17 cellular contexts compared by ENCODE assay signal in genomic region chr3:152373379-152373778, GRCh38.
A peak's percentile ranks its signal among the peaks of the same experiment; 100 is the strongest.
DNase-seq lines count a peak whose midpoint lies in the region; ATAC-seq and TF ChIP-seq lines count a peak whose summit lies in the region.
"Had no signal": no experiment of that assay in that cellular context is flagged by ENCODE, and none has a peak within 500 bp of the region (broad histone marks: within the 10 kb centered on the region; RNA-seq: fewer than 3 reads in every experiment).

No MANE protein-coding gene starts in this region.

- no peak for TF ChIP-seq CTCF in SU-DHL-6 (IDR thresholded peaks at IDR 0.05; ENCODE audit: insufficient read depth, low read length, poor library complexity, severe bottlenecking)
- no peak for TF ChIP-seq CTCF in coronary artery (IDR thresholded peaks at IDR 0.05)
- TF ChIP-seq CTCF in OCI-LY7 (conservative IDR thresholded peaks at IDR 0.05; ENCODE audit: low read length): no peak

- peaks cover 58% of the 10 kb centered on the region for H3K4me1 ChIP-seq in OCI-LY7 (ENCODE audit: insufficient read depth, low read length, poor library complexity, severe bottlenecking)
- H3K4me1 ChIP-seq: Caco-2 had no signal

- peak overlapping the region; percentile 67 for H3K27ac Mint-ChIP-seq in activated naive CD8-positive, alpha-beta T cell
- no peak overlapping the region for H3K27ac Mint-ChIP-seq in activated naive CD8-positive, alpha-beta T cell treated with anti-CD3 and anti-CD28 coated beads for 36 hours
- peak overlapping the region in 5 of 6 donors; percentile 32 to 73 (median 47) for H3K27ac Mint-ChIP-seq in immature natural killer cell
- peak overlapping the region; percentile 65 for H3K27ac Mint-ChIP-seq in stimulated activated naive B cell treated with anti-CD40 and anti-IgM and Interleukin-4, amounts not matched to agents 10 μg/mL and 1 μg/mL and 100 μg/mL, for 72 hours
- H3K27ac Mint-ChIP-seq: T-helper 1 cell treated with Interleukin-12 subunit alpha and Interleukin-12 subunit beta and Interleukin-4 antibody, amounts not matched to agents 30 μg/mL and 1 μg/mL, for 36 hours had no signal

- peaks cover 31% of the 10 kb centered on the region for H3K36me3 Mint-ChIP-seq in activated naive CD8-positive, alpha-beta T cell
- H3K36me3 Mint-ChIP-seq in activated naive CD8-positive, alpha-beta T cell treated with anti-CD3 and anti-CD28 coated beads for 36 hours: peaks cover 79% of the 10 kb centered on the region
- peaks cover 0 to 10% (median 0%) of the 10 kb centered on the region in 3 donors for H3K36me3 Mint-ChIP-seq in immature natural killer cell
- peaks cover 61 to 69% of the 10 kb centered on the region in 2 donors for H3K36me3 Mint-ChIP-seq in stimulated activated naive B cell treated with anti-CD40 and anti-IgM and Interleukin-4, amounts not matched to agents 10 μg/mL and 1 μg/mL and 100 μg/mL, for 72 hours

- ATAC-seq in stimulated activated naive B cell treated with anti-CD40 and anti-IgM and Interleukin-4, amounts not matched to agents 10 μg/mL and 1 μg/mL and 100 μg/mL, for 72 hours (replicated peaks): no peak

- H2AFZ ChIP-seq in SU-DHL-6 (ENCODE audit: low read depth, low read length, severe bottlenecking) (no peak overlapping the region), OCI-LY7 (ENCODE audit: low read length) (no peak overlapping the region)

- no peak for DNase-seq in activated naive CD8-positive, alpha-beta T cell treated with anti-CD3 and anti-CD28 coated beads for 36 hours
- DNase-seq in immature natural killer cell (no peak), coronary artery (ENCODE audit: low spot score) (no peak), posterior vena cava (ENCODE audit: low spot score) (no peak), OCI-LY7 (ENCODE audit: low spot score) (no peak)
- DNase-seq in stimulated activated naive B cell treated with anti-CD40 and anti-IgM and Interleukin-4, amounts not matched to agents 10 μg/mL and 1 μg/mL and 100 μg/mL, for 72 hours: no peak
- DNase-seq: activated CD4-positive, CD25-positive, alpha-beta regulatory T cell treated with anti-CD3 and anti-CD28 coated beads, Interleukin-2, amount 50 U/mL, for 72 hours; Caco-2; MM.1S; NCI-H1930; NCI-H446; stimulated activated CD4-positive, alpha-beta T cell treated with anti-CD3 and anti-CD28 coated beads, Interleukin-2, amount 100 ng/mL, for 24 hours; substantia nigra had no signal

- H3K9me3 Mint-ChIP-seq in activated naive CD8-positive, alpha-beta T cell (ENCODE audit: low read depth): peaks cover 5% of the 10 kb centered on the region
- H3K9me3 Mint-ChIP-seq in activated naive CD8-positive, alpha-beta T cell treated with anti-CD3 and anti-CD28 coated beads for 36 hours: peaks cover 22% of the 10 kb centered on the region
- no peaks in the 10 kb centered on the region for H3K9me3 Mint-ChIP-seq in immature natural killer cell
- H3K9me3 Mint-ChIP-seq in stimulated activated naive B cell treated with anti-CD40 and anti-IgM and Interleukin-4, amounts not matched to agents 10 μg/mL and 1 μg/mL and 100 μg/mL, for 72 hours: peaks cover 12 to 14% of the 10 kb centered on the region in 2 donors
- H3K9me3 Mint-ChIP-seq: T-helper 1 cell treated with Interleukin-12 subunit alpha and Interleukin-12 subunit beta and Interleukin-4 antibody, amounts not matched to agents 30 μg/mL and 1 μg/mL, for 36 hours had no signal

- H3K27ac ChIP-seq in SU-DHL-6 (ENCODE audit: low read depth, low read length) (peak overlapping the region; percentile 97), coronary artery (peak overlapping the region in 1 of 2 donors; percentile 10), OCI-LY7 (ENCODE audit: low read depth, low read length, poor library complexity, severe bottlenecking) (no peak overlapping the region)
- H3K27ac ChIP-seq: cardiac muscle cell had no signal

- POLR2A ChIA-PET in OCI-LY7 (lab: Charles Lee): interaction anchor here (1.2 to 1.6 kb wide), 2 partner anchors 10 to 41 kb away, joined by 3 to 5 read pairs; no protein-coding TSS in a partner anchor

- H3K9ac ChIP-seq in SU-DHL-6 (ENCODE audit: low read length): no peak overlapping the region

- H3K9me3 ChIP-seq in SU-DHL-6 (ENCODE audit: insufficient read depth, low read length) (no peaks in the 10 kb centered on the region), OCI-LY7 (ENCODE audit: low read length) (peaks cover 4% of the 10 kb centered on the region; the same call in 1 of the 2 replicates)
- H3K9me3 ChIP-seq: Caco-2 had no signal

- intact Hi-C loops in posterior vena cava (cut with DNase I) (no loop called here), OCI-LY7 (cut with micrococcal nuclease; ENCODE audit: unreplicated experiment) (no loop called here)

- H3K27me3 ChIP-seq in SU-DHL-6 (ENCODE audit: low read length): no peaks in the 10 kb centered on the region
- H3K27me3 ChIP-seq: cardiac muscle cell had no signal

- H3K4me1 Mint-ChIP-seq in activated naive CD8-positive, alpha-beta T cell (ENCODE audit: low read depth): peaks cover 85% of the 10 kb centered on the region
- peaks cover 72% of the 10 kb centered on the region for H3K4me1 Mint-ChIP-seq in activated naive CD8-positive, alpha-beta T cell treated with anti-CD3 and anti-CD28 coated beads for 36 hours
- peaks cover 87 to 98% of the 10 kb centered on the region in 2 donors for H3K4me1 Mint-ChIP-seq in immature natural killer cell
- peaks cover 54 to 86% of the 10 kb centered on the region in 2 donors for H3K4me1 Mint-ChIP-seq in stimulated activated naive B cell treated with anti-CD40 and anti-IgM and Interleukin-4, amounts not matched to agents 10 μg/mL and 1 μg/mL and 100 μg/mL, for 72 hours

- peaks cover 48% of the 10 kb centered on the region for H3F3A ChIP-seq in SU-DHL-6 (ENCODE audit: insufficient read depth)

- H3K4me2 ChIP-seq in SU-DHL-6 (ENCODE audit: low read depth, low read length, poor library complexity, severe bottlenecking) (peak overlapping the region; percentile 95), OCI-LY7 (ENCODE audit: low read length) (no peak overlapping the region)

- no peak overlapping the region for H3K4me3 Mint-ChIP-seq in activated naive CD8-positive, alpha-beta T cell
- H3K4me3 Mint-ChIP-seq in activated naive CD8-positive, alpha-beta T cell treated with anti-CD3 and anti-CD28 coated beads for 36 hours: no peak overlapping the region
- peak overlapping the region in 4 of 5 donors; percentile 23 to 68 (median 46) for H3K4me3 Mint-ChIP-seq in immature natural killer cell
- no peak overlapping the region for H3K4me3 Mint-ChIP-seq in stimulated activated naive B cell treated with anti-CD40 and anti-IgM and Interleukin-4, amounts not matched to agents 10 μg/mL and 1 μg/mL and 100 μg/mL, for 72 hours
- H3K4me3 Mint-ChIP-seq: T-helper 1 cell treated with Interleukin-12 subunit alpha and Interleukin-12 subunit beta and Interleukin-4 antibody, amounts not matched to agents 30 μg/mL and 1 μg/mL, for 36 hours had no signal

- BruUV-seq in OCI-LY7 (replicated peaks; lab: Mats Ljungman, UMichigan): no TSS peak

- H3K9me2 ChIP-seq in SU-DHL-6 (replicated peaks; ENCODE audit: insufficient read depth, low read length) (no peaks in the 10 kb centered on the region), OCI-LY7 (ENCODE audit: insufficient read depth, low read length) (no peaks in the 10 kb centered on the region)

- H3K27me3 Mint-ChIP-seq in activated naive CD8-positive, alpha-beta T cell: no peaks in the 10 kb centered on the region
- H3K27me3 Mint-ChIP-seq in activated naive CD8-positive, alpha-beta T cell treated with anti-CD3 and anti-CD28 coated beads for 36 hours: no peaks in the 10 kb centered on the region
- H3K27me3 Mint-ChIP-seq in immature natural killer cell (ENCODE audit: low read depth in 3 of 3): peaks cover 0 to 3% (median 0%) of the 10 kb centered on the region in 3 donors
- H3K27me3 Mint-ChIP-seq in stimulated activated naive B cell treated with anti-CD40 and anti-IgM and Interleukin-4, amounts not matched to agents 10 μg/mL and 1 μg/mL and 100 μg/mL, for 72 hours: no peaks in the 10 kb centered on the region

- H3K79me2 ChIP-seq in SU-DHL-6 (ENCODE audit: insufficient read depth, low read length) (peaks cover 99% of the 10 kb centered on the region), OCI-LY7 (ENCODE audit: insufficient read depth, low read depth, low read length) (peaks cover 95% of the 10 kb centered on the region)

- H4K20me1 ChIP-seq in SU-DHL-6 (ENCODE audit: low read depth, low read length) (no peaks in the 10 kb centered on the region), OCI-LY7 (ENCODE audit: insufficient read depth, low read length) (peaks cover 9% of the 10 kb centered on the region; the same call in 1 of the 2 replicates)

- CTCF ChIA-PET in OCI-LY7 (lab: Charles Lee; ENCODE audit: unreplicated experiment): no interaction called here

- H3K36me3 ChIP-seq in SU-DHL-6 (ENCODE audit: low read length) (peaks cover 4% of the 10 kb centered on the region; the same call in 1 of the 2 replicates), OCI-LY7 (ENCODE audit: insufficient read depth, low read length) (peaks cover 45% of the 10 kb centered on the region)
- H3K36me3 ChIP-seq: cardiac muscle cell had no signal

- H3K4me3 ChIP-seq in SU-DHL-6 (ENCODE audit: insufficient read depth, low read length, poor library complexity, severe bottlenecking): no peak overlapping the region
- no peak overlapping the region for H3K4me3 ChIP-seq in coronary artery
- H3K4me3 ChIP-seq in OCI-LY7 (ENCODE audit: low read depth, low read length, poor library complexity, severe bottlenecking): no peak overlapping the region
- H3K4me3 ChIP-seq: cardiac muscle cell had no signal

Comparison
In these comparisons a context has a peak if more than half of its experiments do, and no peak if none do; other contexts are left out.
1. H3K4me3 Mint-ChIP-seq: peak in immature natural killer cell (4 of 5); none in activated naive CD8-positive, alpha-beta T cell (single experiment), activated naive CD8-positive, alpha-beta T cell treated with anti-CD3 and anti-CD28 coated beads for 36 hours (single experiment) and stimulated activated naive B cell treated with anti-CD40 and anti-IgM and Interleukin-4, amounts not matched to agents 10 μg/mL and 1 μg/mL and 100 μg/mL, for 72 hours (0 of 2).